10 cellular contexts compared by ENCODE assay signal in the genomic region with DNA sequence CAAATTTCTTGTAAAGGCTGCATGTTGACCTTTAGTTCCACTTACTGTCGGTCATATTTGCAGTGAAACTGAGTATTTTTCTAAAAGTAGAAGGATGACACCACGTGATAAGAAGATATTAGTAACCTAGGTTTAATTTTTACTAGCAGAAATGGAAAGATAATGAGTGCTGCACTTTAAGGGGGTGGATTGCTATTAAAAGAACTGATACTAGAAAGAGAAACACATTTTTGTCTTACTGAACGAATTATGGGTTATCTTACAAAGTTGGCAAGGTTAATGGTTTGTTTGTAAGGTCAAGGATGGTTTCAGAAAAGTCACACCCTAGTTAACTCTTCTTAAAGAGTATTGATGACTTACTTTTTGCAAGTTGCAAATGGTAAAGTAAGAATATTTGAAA. TPM values are rescaled to one million over a fixed set of nuclear protein-coding genes. Genes with fewer than 3 reads are reported as not detected.
A peak's percentile ranks its signal among the peaks of the same experiment; 100 is the strongest.
DNase-seq lines count a peak whose midpoint lies in the region; ATAC-seq, FAIRE-seq and TF ChIP-seq lines count a peak whose summit lies in the region.
"Had no signal": no experiment of that assay in that cellular context is flagged by ENCODE, and none has a peak within 500 bp of the region (broad histone marks: within the 10 kb centered on the region; RNA-seq: fewer than 3 reads in every experiment).

No MANE protein-coding gene starts in this region.

- intact Hi-C loops in activated T-helper 1 cell treated with anti-CD3 and anti-CD28 coated beads, Interleukin-12 subunit alpha, Interleukin-12 subunit beta, Interleukin-2, Interleukin-4 antibody, amounts not matched to agents 30 ng/mL and 10 ng/mL and 1 ng/mL, durations not matched to agents 14 hours and 24 hours and 36 hours (cut with micrococcal nuclease): no loop called here

- DNase-seq in AG09309 (ENCODE audit: low read depth) (no peak), RCC 7860 (ENCODE audit: low spot score) (no peak), NOMO-1 treated with DMSO at 0.1 percent for 48 hours (lab: John Stamatoyannopoulos, UW; ENCODE audit: unreplicated experiment) (no peak), midbrain (lab: John Stamatoyannopoulos, UW) (no peak), glutamatergic neuron (no peak)
- no peak for DNase-seq in activated T-helper 1 cell treated with anti-CD3 and anti-CD28 coated beads, Interleukin-12 subunit alpha, Interleukin-12 subunit beta, Interleukin-2, Interleukin-4 antibody, amounts not matched to agents 30 ng/mL and 10 ng/mL and 1 ng/mL, durations not matched to agents 14 hours and 24 hours and 36 hours (ENCODE audit: low spot score)
- DNase-seq: activated CD4-positive, alpha-beta T cell treated with anti-CD3 and anti-CD28 coated beads for 4 hours; stomach had no signal

- H3K4me1 Mint-ChIP-seq in activated T-helper 1 cell treated with anti-CD3 and anti-CD28 coated beads, Interleukin-12 subunit alpha, Interleukin-12 subunit beta, Interleukin-2, Interleukin-4 antibody, amounts not matched to agents 30 ng/mL and 10 ng/mL and 1 ng/mL, durations not matched to agents 14 hours and 24 hours and 36 hours (ENCODE audit: low read depth): peaks cover 45% of the 10 kb centered on the region
- peaks cover 4% of the 10 kb centered on the region for H3K4me1 Mint-ChIP-seq in glutamatergic neuron (ENCODE audit: low read depth, unreplicated experiment)

- H3K9me3 Mint-ChIP-seq in activated T-helper 1 cell treated with anti-CD3 and anti-CD28 coated beads, Interleukin-12 subunit alpha, Interleukin-12 subunit beta, Interleukin-2, Interleukin-4 antibody, amounts not matched to agents 30 ng/mL and 10 ng/mL and 1 ng/mL, durations not matched to agents 14 hours and 24 hours and 36 hours: no peaks in the 10 kb centered on the region
- peaks cover 3% of the 10 kb centered on the region for H3K9me3 Mint-ChIP-seq in glutamatergic neuron (ENCODE audit: unreplicated experiment)

- H3K27ac Mint-ChIP-seq in activated T-helper 1 cell treated with anti-CD3 and anti-CD28 coated beads, Interleukin-12 subunit alpha, Interleukin-12 subunit beta, Interleukin-2, Interleukin-4 antibody, amounts not matched to agents 30 ng/mL and 10 ng/mL and 1 ng/mL, durations not matched to agents 14 hours and 24 hours and 36 hours: peak overlapping the region; percentile 1
- no peak overlapping the region for H3K27ac Mint-ChIP-seq in glutamatergic neuron (ENCODE audit: unreplicated experiment)

- peaks cover 11% of the 10 kb centered on the region for H3K27me3 Mint-ChIP-seq in activated T-helper 1 cell treated with anti-CD3 and anti-CD28 coated beads, Interleukin-12 subunit alpha, Interleukin-12 subunit beta, Interleukin-2, Interleukin-4 antibody, amounts not matched to agents 30 ng/mL and 10 ng/mL and 1 ng/mL, durations not matched to agents 14 hours and 24 hours and 36 hours (ENCODE audit: insufficient read depth)
- H3K27me3 Mint-ChIP-seq in glutamatergic neuron (ENCODE audit: unreplicated experiment): no peaks in the 10 kb centered on the region

- TF ChIP-seq CTCF in AG09309 (IDR thresholded peaks at IDR 0.05; ENCODE audit: control insufficient read depth, insufficient read depth, low read depth, low read length, missing control alignments): no peak
- TF ChIP-seq CTCF in glutamatergic neuron (IDR thresholded peaks at IDR 0.05; ENCODE audit: partially characterized antibody, unreplicated experiment): no peak

- ATAC-seq in GM18867 (IDR thresholded peaks at IDR 0.05; ENCODE audit: unreplicated experiment) (peak; percentile 38), HG02938 (IDR thresholded peaks at IDR 0.05; ENCODE audit: unreplicated experiment) (peak; percentile 44)

- FAIRE-seq in RCC 7860 (lab: Jason Lieb, UNC): no peak

- peak overlapping the region; percentile 50 for H3K4me3 Mint-ChIP-seq in activated T-helper 1 cell treated with anti-CD3 and anti-CD28 coated beads, Interleukin-12 subunit alpha, Interleukin-12 subunit beta, Interleukin-2, Interleukin-4 antibody, amounts not matched to agents 30 ng/mL and 10 ng/mL and 1 ng/mL, durations not matched to agents 14 hours and 24 hours and 36 hours
- no peak overlapping the region for H3K4me3 Mint-ChIP-seq in glutamatergic neuron (ENCODE audit: unreplicated experiment)

- peak overlapping the region; percentile 40 for H3K4me3 ChIP-seq in AG09309 (ENCODE audit: control insufficient read depth, low read depth, low read length)

- H3K36me3 Mint-ChIP-seq in activated T-helper 1 cell treated with anti-CD3 and anti-CD28 coated beads, Interleukin-12 subunit alpha, Interleukin-12 subunit beta, Interleukin-2, Interleukin-4 antibody, amounts not matched to agents 30 ng/mL and 10 ng/mL and 1 ng/mL, durations not matched to agents 14 hours and 24 hours and 36 hours (ENCODE audit: low read depth): peaks cover 2% of the 10 kb centered on the region
- no peaks in the 10 kb centered on the region for H3K36me3 Mint-ChIP-seq in glutamatergic neuron (ENCODE audit: unreplicated experiment)

RNA-seq across cellular contexts. Expression of a gene that starts 2.4 kb away (rescaled TPM):
- 11.9 and 12.3 TPM in 2 replicates for total RNA-seq in activated T-helper 1 cell treated with anti-CD3 and anti-CD28 coated beads, Interleukin-12 subunit alpha, Interleukin-12 subunit beta, Interleukin-2, Interleukin-4 antibody, amounts not matched to agents 30 ng/mL and 10 ng/mL and 1 ng/mL, durations not matched to agents 14 hours and 24 hours and 36 hours
- 6.8 TPM for total RNA-seq in glutamatergic neuron (ENCODE audit: unreplicated experiment)
